Comparison of ENCODE assay signal across 8 cellular contexts in genomic region chr11:126062679-126063509, GRCh38. TPM values are rescaled to one million over a fixed set of nuclear protein-coding genes. Genes with fewer than 3 reads are reported as not detected.
DNase-seq lines count a peak whose midpoint lies in the region; ATAC-seq, FAIRE-seq and TF ChIP-seq lines count a peak whose summit lies in the region.

Gene CDON, minus strand, starts transcription at chr11:126062866. Its CDS starts 39,390 bp downstream, at chr11:126023476.

- H3K36me3 ChIP-seq in adrenal gland (replicated peaks in 1 of 2) = no peaks in the 10 kb centered on the region
- H3K36me3 ChIP-seq in heart left ventricle = no peaks in the 10 kb centered on the region
- H3K36me3 ChIP-seq in transverse colon = no peaks in the 10 kb centered on the region

- TF ChIP-seq EP300 in transverse colon (IDR thresholded peaks at IDR 0.05; ENCODE audit: low read depth) = no peak

- TF ChIP-seq CTCF in adrenal gland (IDR thresholded peaks at IDR 0.05) (peak in 1 of 6 experiments; percentile 20), heart left ventricle (IDR thresholded peaks at IDR 0.05) (peak in 7 of 12 donors; percentile 8 to 51 (median 29)), transverse colon (IDR thresholded peaks at IDR 0.05) (peak in 1 of 5 experiments; percentile 21)

- in situ Hi-C loops in transverse colon (cut with MboI; ENCODE audit: low pct_ligation_motif_present in 1 of 4, low pct_unique_long_range_greater_than_20kb in 1 of 4, low sequenced_read_pairs in 3 of 4) = no loop called here

- peak within 1 kb of the TSS in 2 of 5 donors; percentile 73 to 77 for H3K27ac ChIP-seq in adrenal gland
- peak within 1 kb of the TSS in 11 of 12 donors; percentile 50 to 85 (median 75) for H3K27ac ChIP-seq in heart left ventricle
- peak within 1 kb of the TSS; percentile 67 to 87 (median 84) for H3K27ac ChIP-seq in transverse colon

- intact Hi-C loops in adrenal gland (cut with DNase I) = no loop called here
- intact Hi-C loops in heart left ventricle (cut with DNase I) = loop anchor here in 7 of 10 donors (2.0 to 10.0 kb wide), 9 partner anchors 49 to 204 kb away; partner anchors contain the start of genes FAM118B (in 1 of the 7), FOXRED1 (in 1 of the 7), RPUSD4 (in 1 of the 7) and SRPRA (in 1 of the 7)
- intact Hi-C loops in posterior cingulate gyrus (cut with DNase I) = no loop called here
- intact Hi-C loops in transverse colon (cut with DNase I; ENCODE audit: low total_unique reads) = loop anchor here (10.0 kb wide), 2 partner anchors 52 to 82 kb away; no protein-coding TSS in a partner anchor

- TF ChIP-seq POLR2A in GM12892 (IDR thresholded peaks at IDR 0.05; ENCODE audit: low read depth, low read length) (no peak), adrenal gland (IDR thresholded peaks at IDR 0.05) (peak in 1 of 2 donors; percentile 51), heart left ventricle (IDR thresholded peaks at IDR 0.05) (peak in 1 of 2 donors; percentile 54), transverse colon (IDR thresholded peaks at IDR 0.05) (peak; percentile 15)

- H3K4me1 ChIP-seq in adrenal gland (replicated peaks in 1 of 2) (peaks cover 7 to 8% of the 10 kb centered on the region in 2 donors), heart left ventricle (peaks cover 0 to 20% (median 8%) of the 10 kb centered on the region in 12 donors), transverse colon (peaks cover 4 to 15% (median 8%) of the 10 kb centered on the region in 4 donors)

- ATAC-seq in HG02870 (IDR thresholded peaks at IDR 0.05; ENCODE audit: unreplicated experiment) = peak; percentile 96
- peak; percentile 98 to 99 (median 98) for ATAC-seq in heart left ventricle

- DNase-seq in GM12892 (ENCODE audit: insufficient read length) (peak; percentile 98), NCI-H1436 treated with DMSO at 0.1 percent for 48 hours (lab: John Stamatoyannopoulos, UW) (peak; percentile 81), SW480 (ENCODE audit: low spot score) (peak; percentile 94), adrenal gland (peak; percentile 91 to 95 (median 92)), heart left ventricle (peak; percentile 91 to 95 (median 93)), posterior cingulate gyrus (peak; percentile 71 to 98 (median 83)), transverse colon (peak; percentile 93)

- FAIRE-seq in GM12892 (lab: Jason Lieb, UNC) = peak; percentile 100

- H3K4me3 ChIP-seq in adrenal gland (peak within 1 kb of the TSS; percentile 59 to 95 (median 68)), heart left ventricle (peak within 1 kb of the TSS; percentile 60 to 94 (median 73)), transverse colon (peak within 1 kb of the TSS; percentile 76 to 90 (median 83))

- no peaks in the 10 kb centered on the region for H3K9me3 ChIP-seq in adrenal gland (replicated peaks in 1 of 3)
- H3K9me3 ChIP-seq in heart left ventricle = peaks cover 0 to 3% (median 0%) of the 10 kb centered on the region in 12 donors
- H3K9me3 ChIP-seq in transverse colon = no peaks in the 10 kb centered on the region

- WGBS in adrenal gland, 4 donors = 0 to 2% (median 1%) methylated on average over 18 to 82 of the region's 82 CpGs
- 0 to 1% (median 1%) methylated on average over 20 to 82 of the region's 82 CpGs for WGBS in heart left ventricle, 4 donors
- 0 to 1% methylated on average over 3 to 31 of the region's 82 CpGs for WGBS in transverse colon (ENCODE audit: low coverage in 1 of 2), 2 donors

- H3K27me3 ChIP-seq in adrenal gland = no peaks in the 10 kb centered on the region
- H3K27me3 ChIP-seq in heart left ventricle = peaks cover 0 to 12% (median 0%) of the 10 kb centered on the region in 9 donors
- peaks cover 12% of the 10 kb centered on the region for H3K27me3 ChIP-seq in transverse colon

RNA-seq across cellular contexts. Expression of gene CDON, which starts in this region (rescaled TPM):
- polyA plus RNA-seq in GM12892 (2012; ENCODE audit: missing spikeins) = 0.15 TPM
- total RNA-seq in adrenal gland (10 to 100 TPM in 1 of 8 donors, 1 to 10 TPM in 7; 2.1 to 12.1 (median 4.8) TPM), heart left ventricle (10 to 100 TPM in 2 of 9 donors, 1 to 10 TPM in 7; 5.0 to 51.5 (median 7.4) TPM), transverse colon (10 to 100 TPM in 2 of 4 donors, 1 to 10 TPM in 2; 7.6 to 31.0 (median 9.9) TPM)
- polyA plus RNA-seq in adrenal gland (1 to 10 TPM in 2 of 3 donors, under 1 TPM in 1; 0.90 to 1.2 (median 1.1) TPM), heart left ventricle (1 to 10 TPM; 1.2 to 2.1 TPM)

Comparison
In these comparisons a context has a peak if more than half of its experiments do, and no peak if none do; other contexts are left out.
1. intact Hi-C loops: an anchor here in heart left ventricle (2.0 to 10.0 kb wide) and transverse colon (10.0 kb wide); none called in adrenal gland and posterior cingulate gyrus.